In genomic region chr5:141641634-141642278, GRCh38 we compare ENCODE assay signal across 8 cellular contexts. TPM values are rescaled to one million over a fixed set of nuclear protein-coding genes. Genes with fewer than 3 reads are reported as not detected.
DNase-seq lines count a peak whose midpoint lies in the region; ATAC-seq and TF ChIP-seq lines count a peak whose summit lies in the region.

No MANE protein-coding gene starts in this region.

- peaks cover 2% of the 10 kb centered on the region for H3K36me3 ChIP-seq in mammary epithelial cell (ENCODE audit: insufficient read depth, low read length)

- no peaks in the 10 kb centered on the region for H3K27me3 Mint-ChIP-seq in stimulated activated naive B cell treated with anti-CD40 and anti-IgM and Interleukin-4, amounts not matched to agents 10 μg/mL and 1 μg/mL and 100 μg/mL, for 72 hours

- peaks cover 30% of the 10 kb centered on the region for H3K4me1 ChIP-seq in mammary epithelial cell (ENCODE audit: insufficient read depth, low read length)

- peak; percentile 45 for ATAC-seq in GM21381 (IDR thresholded peaks at IDR 0.05; ENCODE audit: unreplicated experiment)
- ATAC-seq in stimulated activated naive B cell treated with anti-CD40 and anti-IgM and Interleukin-4, amounts not matched to agents 10 μg/mL and 1 μg/mL and 100 μg/mL, for 72 hours (replicated peaks), result no peak
- no peak for ATAC-seq in HG02571 (IDR thresholded peaks at IDR 0.05; ENCODE audit: unreplicated experiment)
- ATAC-seq in GM18519 (IDR thresholded peaks at IDR 0.05; ENCODE audit: low FRiP score, unreplicated experiment), result no peak

- no peak overlapping the region for H3K4me3 Mint-ChIP-seq in stimulated activated naive B cell treated with anti-CD40 and anti-IgM and Interleukin-4, amounts not matched to agents 10 μg/mL and 1 μg/mL and 100 μg/mL, for 72 hours

- in situ Hi-C loops in mammary epithelial cell (cut with MboI; ENCODE audit: low sequenced_read_pairs in 2 of 2), result no loop called here

- peaks cover 16 to 41% of the 10 kb centered on the region in 2 donors for H3K36me3 Mint-ChIP-seq in stimulated activated naive B cell treated with anti-CD40 and anti-IgM and Interleukin-4, amounts not matched to agents 10 μg/mL and 1 μg/mL and 100 μg/mL, for 72 hours

- BruUV-seq in mammary epithelial cell (replicated peaks; lab: Mats Ljungman, UMichigan), result no TSS peak

- H3K79me2 ChIP-seq in mammary epithelial cell (ENCODE audit: insufficient read depth, low read length), result peaks cover 9% of the 10 kb centered on the region

- no CpG with 5 or more reads among the region's 2 CpGs for WGBS in mammary epithelial cell (ENCODE audit: low coverage, missing lambda C conversion rate)

- H2AFZ ChIP-seq in mammary epithelial cell (ENCODE audit: low read depth, low read length), result no peak overlapping the region

- DNase-seq in GDM1 (lab: John Stamatoyannopoulos, UW) (peak; percentile 1), HuH-7.5 (ENCODE audit: low spot score) (peak; percentile 31), mammary epithelial cell (peak; percentile 81), COR-L47 (lab: John Stamatoyannopoulos, UW) (no peak)
- DNase-seq in stimulated activated naive B cell treated with anti-CD40 and anti-IgM and Interleukin-4, amounts not matched to agents 10 μg/mL and 1 μg/mL and 100 μg/mL, for 72 hours, result no peak

- H3K9me3 ChIP-seq in mammary epithelial cell (replicated peaks; ENCODE audit: insufficient read depth, low read length), result no peaks in the 10 kb centered on the region

- intact Hi-C loops in mammary epithelial cell (cut with micrococcal nuclease), result loop anchor here (1.0 kb wide), 1 partner anchor 49 kb away; no protein-coding TSS in a partner anchor

- dilution Hi-C loops in mammary epithelial cell (cut with HindIII; ENCODE audit: low sequenced_read_pairs), result no loop called here

- no peak overlapping the region for H3K4me3 ChIP-seq in mammary epithelial cell (replicated peaks in 1 of 3; ENCODE audit: insufficient read depth in 1 of 3, low read depth in 2 of 3, low read length in 3 of 3)

- no peak overlapping the region for H3K27ac ChIP-seq in mammary epithelial cell (ENCODE audit: insufficient read depth, low read depth, low read length)

- H3K9me3 Mint-ChIP-seq in stimulated activated naive B cell treated with anti-CD40 and anti-IgM and Interleukin-4, amounts not matched to agents 10 μg/mL and 1 μg/mL and 100 μg/mL, for 72 hours, result no peaks in the 10 kb centered on the region

- H3K4me1 Mint-ChIP-seq in stimulated activated naive B cell treated with anti-CD40 and anti-IgM and Interleukin-4, amounts not matched to agents 10 μg/mL and 1 μg/mL and 100 μg/mL, for 72 hours, result peaks cover 17% of the 10 kb centered on the region in 2 donors

- H3K27me3 ChIP-seq in mammary epithelial cell (ENCODE audit: insufficient read depth, low read length), result no peaks in the 10 kb centered on the region

- H3K27ac Mint-ChIP-seq in stimulated activated naive B cell treated with anti-CD40 and anti-IgM and Interleukin-4, amounts not matched to agents 10 μg/mL and 1 μg/mL and 100 μg/mL, for 72 hours, result no peak overlapping the region

- peak; percentile 44 to 45 for TF ChIP-seq CTCF in mammary epithelial cell (conservative IDR thresholded peaks at IDR 0.05 in 1 of 2, IDR thresholded peaks at IDR 0.05 in 1 of 2; ENCODE audit: extremely low read depth in 1 of 2, insufficient read depth in 1 of 2, low read depth in 1 of 2, low read length in 2 of 2)

- H3K9ac ChIP-seq in mammary epithelial cell (ENCODE audit: insufficient read depth, low read length), result no peak overlapping the region

- CTCF ChIA-PET in mammary epithelial cell (lab: Charles Lee; ENCODE audit: low non-redundant PET), result interaction anchor here (0.7 kb wide), 1 partner anchor 49 kb away, joined by 3 read pairs; no protein-coding TSS in a partner anchor

- H4K20me1 ChIP-seq in mammary epithelial cell (ENCODE audit: insufficient read depth, low read length), result no peaks in the 10 kb centered on the region

- H3K4me2 ChIP-seq in mammary epithelial cell (ENCODE audit: insufficient read depth, low read depth, low read length), result no peak overlapping the region

RNA-seq across cellular contexts. Expression of gene RELL2, which starts 5.0 kb away (rescaled TPM):
- total RNA-seq in mammary epithelial cell, result 10 to 100 TPM in 1 of 2 donors, 1 to 10 TPM in 1; 5.7 to 12.1 TPM
- 11.0 TPM for polyA plus RNA-seq in mammary epithelial cell
- polyA minus RNA-seq in mammary epithelial cell, result 14.6 TPM

RNA-seq across cellular contexts. Expression of gene HDAC3, which starts 5.1 kb away (rescaled TPM):
- 10 to 100 TPM; 57.7 to 61.5 TPM for total RNA-seq in mammary epithelial cell
- 84.5 TPM for polyA plus RNA-seq in mammary epithelial cell
- polyA minus RNA-seq in mammary epithelial cell, result 163 TPM

RNA-seq across cellular contexts. Expression of gene FCHSD1, which starts 9.5 kb away (rescaled TPM):
- total RNA-seq in mammary epithelial cell, result 10 to 100 TPM; 23.7 to 32.0 TPM
- 12.3 TPM for polyA plus RNA-seq in mammary epithelial cell
- polyA minus RNA-seq in mammary epithelial cell, result 17.2 TPM

RNA-seq across cellular contexts. Expression of gene DIAPH1, which starts 23.0 kb away (rescaled TPM):
- 100 to 1,000 TPM in 1 of 2 donors, 10 to 100 TPM in 1; 52.0 to 178 TPM for total RNA-seq in mammary epithelial cell
- 128 TPM for polyA plus RNA-seq in mammary epithelial cell
- 507 TPM for polyA minus RNA-seq in mammary epithelial cell

RNA-seq across cellular contexts. Expression of gene ARAP3, which starts 40.3 kb away (rescaled TPM):
- 10 to 100 TPM in 1 of 2 donors, 1 to 10 TPM in 1; 6.0 to 10.0 TPM for total RNA-seq in mammary epithelial cell
- 6.0 TPM for polyA plus RNA-seq in mammary epithelial cell
- 18.6 TPM for polyA minus RNA-seq in mammary epithelial cell

Comparison
In these comparisons a context has a peak if more than half of its experiments do, and no peak if none do; other contexts are left out.
1. DNase-seq: peak in GDM1 (single experiment), HuH-7.5 (single experiment) and mammary epithelial cell (single experiment); none in stimulated activated naive B cell treated with anti-CD40 and anti-IgM and Interleukin-4, amounts not matched to agents 10 μg/mL and 1 μg/mL and 100 μg/mL, for 72 hours (single experiment) and COR-L47 (single experiment).